Comparison of ENCODE assay signal across 17 cellular contexts in the genomic region with DNA sequence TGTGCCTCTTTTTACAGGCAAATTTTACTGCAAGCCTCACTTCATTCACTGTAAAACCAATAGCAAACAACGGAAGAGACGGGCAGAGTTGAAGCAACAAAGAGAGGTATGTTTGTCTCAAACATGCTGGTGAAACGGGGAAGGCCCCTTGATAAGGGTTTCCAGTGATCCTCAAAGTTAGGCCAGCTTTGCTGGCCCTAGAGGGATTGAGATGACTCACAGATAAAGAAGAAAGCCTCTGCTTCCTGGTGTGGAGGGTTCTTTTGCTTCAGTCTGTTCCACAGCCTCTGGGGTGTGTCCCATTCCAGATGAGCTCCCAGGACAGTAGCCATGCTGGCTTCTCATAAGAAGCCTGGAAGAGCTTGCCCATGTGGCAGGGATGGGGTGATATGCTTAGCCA.
DNase-seq lines count a peak whose midpoint lies in the region; ATAC-seq and TF ChIP-seq lines count a peak whose summit lies in the region.
"Had no signal": no experiment of that assay in that cellular context is flagged by ENCODE, and none has a peak within 500 bp of the region (broad histone marks: within the 10 kb centered on the region; RNA-seq: fewer than 3 reads in every experiment).

No MANE protein-coding gene starts in this region.

- H3K4me3 Mint-ChIP-seq in activated T-helper 17 cell treated with anti-CD3 and anti-CD28 coated beads, Interleukin-2, amount 50 U/mL, for 72 hours, result no peak overlapping the region
- no peak overlapping the region for H3K4me3 Mint-ChIP-seq in endothelial cell (ENCODE audit: unreplicated experiment)
- H3K4me3 Mint-ChIP-seq: activated CD4-positive, alpha-beta T cell treated with anti-CD3 and anti-CD28 coated beads, Interleukin-2, amount 10 ng/mL, durations not matched to agents 7 days and 5 days; brain had no signal

- H3K36me3 ChIP-seq in mesenchymal stem cell (ENCODE audit: control insufficient read depth in 1 of 2, insufficient read depth in 2 of 2, low read depth in 1 of 2, low read length in 2 of 2), result peaks cover 70 to 71% of the 10 kb centered on the region in 2 experiments
- H3K36me3 ChIP-seq: HAP-1, ovary had no signal

- ATAC-seq in activated T-helper 17 cell treated with anti-CD3 and anti-CD28 coated beads, Interleukin-2, amount 50 U/mL, for 72 hours (replicated peaks), result no peak
- ATAC-seq in HG03196 (IDR thresholded peaks at IDR 0.05; ENCODE audit: unreplicated experiment), result no peak
- no peak for ATAC-seq in HG02852 (IDR thresholded peaks at IDR 0.05; ENCODE audit: unreplicated experiment)

- CTCF ChIA-PET in AG04450 (lab: Charles Lee), result no interaction called here

- H3K18ac ChIP-seq in mesenchymal stem cell (ENCODE audit: low read depth in 1 of 2, low read length in 2 of 2), result no peak overlapping the region

- peak overlapping the region; percentile 12 for H4K8ac ChIP-seq in mesenchymal stem cell (ENCODE audit: low read length)

- DNase-seq in AG04450 (ENCODE audit: low read depth, low spot score) (no peak), HT1080 (ENCODE audit: low read depth) (peak; percentile 47), cardiac fibroblast (ENCODE audit: low read depth in 2 of 2) (peak; percentile 38 to 54), mesenchymal stem cell (peak; percentile 55), endothelial cell (ENCODE audit: low spot score) (no peak)
- DNase-seq: activated CD4-positive, alpha-beta T cell treated with anti-CD3 and anti-CD28 coated beads, Interleukin-2, amount 10 ng/mL, durations not matched to agents 7 days and 5 days; DMS79 treated with DMSO at 0.1 percent for 48 hours; midbrain; NCI-H1105; ovary; stimulated activated CD4-positive, alpha-beta T cell treated with anti-CD3 and anti-CD28 coated beads, Interleukin-15, amount 100 ng/mL, for 24 hours; T-helper 2 cell had no signal

- H3K27ac ChIP-seq in AG04450 (ENCODE audit: low read depth, low read length) (peak overlapping the region; percentile 39), mesenchymal stem cell (ENCODE audit: low read length, poor library complexity, severe bottlenecking) (no peak overlapping the region)
- H3K27ac ChIP-seq: ovary had no signal

- H3K36me3 Mint-ChIP-seq in activated T-helper 17 cell treated with anti-CD3 and anti-CD28 coated beads, Interleukin-2, amount 50 U/mL, for 72 hours (ENCODE audit: low read depth), result peaks cover 100% of the 10 kb centered on the region
- H3K36me3 Mint-ChIP-seq in endothelial cell (ENCODE audit: low read depth, unreplicated experiment), result peaks cover 3% of the 10 kb centered on the region

- POLR2A ChIA-PET in AG04450 (lab: Yijun Ruan, JAX), result no interaction called here

- H2BK12ac ChIP-seq in mesenchymal stem cell (ENCODE audit: low read length in 2 of 2), result no peak overlapping the region

- H2BK120ac ChIP-seq in mesenchymal stem cell (ENCODE audit: low read depth, low read length), result no peak overlapping the region

- TF ChIP-seq CTCF in AG04450 (IDR thresholded peaks at IDR 0.05; ENCODE audit: low read depth, low read length) (no peak), cardiac fibroblast (IDR thresholded peaks at IDR 0.05; ENCODE audit: low read depth, low read length) (no peak), endothelial cell (IDR thresholded peaks at IDR 0.05; ENCODE audit: unreplicated experiment) (no peak)

- H3K79me1 ChIP-seq in mesenchymal stem cell (replicated peaks; ENCODE audit: low read length, poor library complexity, severe bottlenecking), result peaks cover 1% of the 10 kb centered on the region

- H3K4me2 ChIP-seq in mesenchymal stem cell (ENCODE audit: low read length, poor library complexity, severe bottlenecking), result no peak overlapping the region

- H3K23ac ChIP-seq in mesenchymal stem cell (ENCODE audit: low read length in 2 of 2), result no peak overlapping the region

- no peak overlapping the region for H2AFZ ChIP-seq in mesenchymal stem cell (ENCODE audit: low read depth, low read length)

- H4K91ac ChIP-seq in mesenchymal stem cell (ENCODE audit: low read length), result no peak overlapping the region

- 45% methylated on average over 3 of the region's 3 CpGs for WGBS in mesenchymal stem cell

- no peak overlapping the region for H3K4me3 ChIP-seq in AG04450 (ENCODE audit: low read depth, low read length)
- no peak overlapping the region for H3K4me3 ChIP-seq in cardiac fibroblast (replicated peaks in 1 of 2; ENCODE audit: low read depth in 2 of 2, low read length in 2 of 2)
- no peak overlapping the region for H3K4me3 ChIP-seq in mesenchymal stem cell (ENCODE audit: insufficient read depth in 1 of 2, low read depth in 1 of 2, low read length in 2 of 2)
- H3K4me3 ChIP-seq: HAP-1, ovary had no signal

- no peaks in the 10 kb centered on the region for H3K27me3 Mint-ChIP-seq in activated T-helper 17 cell treated with anti-CD3 and anti-CD28 coated beads, Interleukin-2, amount 50 U/mL, for 72 hours
- peaks cover 2% of the 10 kb centered on the region for H3K27me3 Mint-ChIP-seq in endothelial cell (ENCODE audit: unreplicated experiment)
- H3K27me3 Mint-ChIP-seq: activated CD4-positive, alpha-beta T cell treated with anti-CD3 and anti-CD28 coated beads, Interleukin-2, amount 10 ng/mL, durations not matched to agents 7 days and 5 days had no signal

- peaks cover 2% of the 10 kb centered on the region for H3K4me1 ChIP-seq in mesenchymal stem cell (ENCODE audit: control insufficient read depth, insufficient read depth, low read depth, low read length)
- H3K4me1 ChIP-seq: HAP-1 had no signal

- no peaks in the 10 kb centered on the region for H3K4me1 Mint-ChIP-seq in activated T-helper 17 cell treated with anti-CD3 and anti-CD28 coated beads, Interleukin-2, amount 50 U/mL, for 72 hours
- no peaks in the 10 kb centered on the region for H3K4me1 Mint-ChIP-seq in endothelial cell (ENCODE audit: unreplicated experiment)
- H3K4me1 Mint-ChIP-seq: activated CD4-positive, alpha-beta T cell treated with anti-CD3 and anti-CD28 coated beads, Interleukin-2, amount 10 ng/mL, durations not matched to agents 7 days and 5 days had no signal

- H3K9me3 ChIP-seq in AG04450 (ENCODE audit: control insufficient read depth, insufficient read depth, low read length), result no peaks in the 10 kb centered on the region
- H3K9me3 ChIP-seq in mesenchymal stem cell (ENCODE audit: control insufficient read depth, low read length), result no peaks in the 10 kb centered on the region
- H3K9me3 ChIP-seq: HAP-1, ovary had no signal

- no peaks in the 10 kb centered on the region for H3K9me3 Mint-ChIP-seq in activated T-helper 17 cell treated with anti-CD3 and anti-CD28 coated beads, Interleukin-2, amount 50 U/mL, for 72 hours
- no peaks in the 10 kb centered on the region for H3K9me3 Mint-ChIP-seq in endothelial cell (ENCODE audit: unreplicated experiment)
- H3K9me3 Mint-ChIP-seq: activated CD4-positive, alpha-beta T cell treated with anti-CD3 and anti-CD28 coated beads, Interleukin-2, amount 10 ng/mL, durations not matched to agents 7 days and 5 days had no signal

- H3K27ac Mint-ChIP-seq in activated T-helper 17 cell treated with anti-CD3 and anti-CD28 coated beads, Interleukin-2, amount 50 U/mL, for 72 hours, result no peak overlapping the region
- H3K27ac Mint-ChIP-seq in endothelial cell (ENCODE audit: unreplicated experiment), result no peak overlapping the region
- H3K27ac Mint-ChIP-seq: activated CD4-positive, alpha-beta T cell treated with anti-CD3 and anti-CD28 coated beads, Interleukin-2, amount 10 ng/mL, durations not matched to agents 7 days and 5 days had no signal

- no peak overlapping the region for H2AK5ac ChIP-seq in mesenchymal stem cell (ENCODE audit: low read length, severe bottlenecking)

- no peak overlapping the region for H3K14ac ChIP-seq in mesenchymal stem cell (ENCODE audit: low read length in 2 of 2)

- H3K27me3 ChIP-seq in AG04450 (ENCODE audit: control insufficient read depth, insufficient read depth, low read length) (no peaks in the 10 kb centered on the region), mesenchymal stem cell (ENCODE audit: control insufficient read depth in 1 of 2, insufficient read depth in 1 of 2, low read length in 2 of 2) (no peaks in the 10 kb centered on the region)
- H3K27me3 ChIP-seq: ovary had no signal

- H2BK5ac ChIP-seq in mesenchymal stem cell (ENCODE audit: low read depth, low read length, poor library complexity, severe bottlenecking), result no peak overlapping the region

- H3K4ac ChIP-seq in mesenchymal stem cell (ENCODE audit: low read depth in 1 of 2, low read length in 2 of 2), result no peak overlapping the region

- peak overlapping the region; percentile 21 for H3K9ac ChIP-seq in mesenchymal stem cell (ENCODE audit: low read length)

- H2BK15ac ChIP-seq in mesenchymal stem cell (ENCODE audit: low read depth, poor library complexity, severe bottlenecking), result no peak overlapping the region

Comparison
In these comparisons a context has a peak if more than half of its experiments do, and no peak if none do; other contexts are left out.
1. DNase-seq: peak in HT1080 (single experiment), cardiac fibroblast (2 of 2) and mesenchymal stem cell (single experiment); none in AG04450 (single experiment) and endothelial cell (single experiment).